24 cellular contexts compared by ENCODE assay signal in the genomic region with DNA sequence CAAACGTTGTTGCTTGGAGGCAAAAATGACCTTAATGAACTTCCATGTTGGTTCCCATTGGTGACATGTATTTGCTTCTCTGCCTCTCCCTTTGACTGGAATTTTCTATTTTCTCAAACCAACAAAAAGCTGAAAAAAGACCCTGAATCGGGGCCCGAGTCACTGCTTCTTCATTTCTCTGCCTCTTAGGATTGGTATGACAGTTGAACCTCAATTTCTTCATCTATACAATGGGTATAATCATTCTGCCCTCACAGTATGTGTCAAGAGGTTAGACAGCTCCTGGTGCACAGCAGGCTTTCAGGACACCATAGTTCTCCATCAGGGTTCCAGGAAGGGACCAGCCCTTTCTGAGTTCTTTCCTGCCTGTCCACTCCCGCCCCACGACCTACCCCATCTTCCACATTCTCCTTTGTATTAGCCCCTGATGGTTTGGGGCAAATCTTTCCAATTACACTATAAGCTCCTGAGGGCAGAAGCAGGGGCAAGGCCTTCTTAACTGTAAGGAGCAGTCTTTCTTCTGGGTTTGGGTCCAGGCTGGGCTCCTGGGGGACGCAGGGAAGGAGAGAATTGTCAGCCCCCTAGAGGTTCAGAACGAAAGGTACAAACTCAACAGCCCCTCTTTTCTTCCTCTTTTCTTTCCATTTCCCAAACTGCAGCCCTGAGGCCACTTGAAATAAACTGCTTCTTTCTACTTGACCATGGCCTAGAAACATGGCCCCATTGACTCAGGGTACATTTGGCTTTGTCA. TPM values are rescaled to one million over a fixed set of nuclear protein-coding genes. Genes with fewer than 3 reads are reported as not detected.
"Had no signal": no experiment of that assay in that cellular context is flagged by ENCODE, and none has a peak within 500 bp of the region (broad histone marks: within the 10 kb centered on the region; RNA-seq: fewer than 3 reads in every experiment).

No MANE protein-coding gene starts in this region.

- H3K27me3 ChIP-seq: dorsolateral prefrontal cortex, gastroesophageal sphincter, pancreas, right atrium auricular region, vagina had no signal

- H3K27ac ChIP-seq: dorsolateral prefrontal cortex, esophagus squamous epithelium, gastroesophageal sphincter, left lung, pancreas, psoas muscle, thoracic aorta, vagina had no signal

- H3K4me1 ChIP-seq: left lung, pancreas had no signal

- DNase-seq: activated B cell treated with CpG ODN at 0.5 μM for 24 hours; activated CD4-positive, alpha-beta T cell treated with anti-CD3 and anti-CD28 coated beads for 4 hours; activated CD4-positive, alpha-beta T cell treated with anti-CD3 and anti-CD28 coated beads, Interleukin-2, amount 50 U/mL, for 48 hours; activated CD8-positive, alpha-beta memory T cell treated with anti-CD3 and anti-CD28 coated beads, Interleukin-2, amount 50 U/mL, for 48 hours; activated naive CD4-positive, alpha-beta T cell; activated naive CD8-positive, alpha-beta T cell treated with anti-CD3 and anti-CD28 coated beads for 36 hours; activated T-cell treated with anti-CD3 and anti-CD28 coated beads, Interleukin-2, amount 50 U/mL, for 4 hours; dorsolateral prefrontal cortex; effector memory CD8-positive, alpha-beta T cell; esophagus squamous epithelium; heart right ventricle; kidney glomerular epithelial cell; left lung; natural killer cell; pancreas; psoas muscle; stimulated activated CD4-positive, alpha-beta T cell treated with anti-CD3 and anti-CD28 coated beads, Interleukin-4, amount 100 ng/mL, for 24 hours; stimulated activated naive CD4-positive, alpha-beta T cell treated with Interleukin-2 at 50 U/mL for 16 hours; T-helper 9 cell had no signal

- H3K36me3 ChIP-seq: esophagus squamous epithelium, gastroesophageal sphincter, heart right ventricle, left lung, pancreas, right atrium auricular region, thoracic aorta, vagina had no signal

- ATAC-seq: activated T-cell treated with anti-CD3 and anti-CD28 coated beads, Interleukin-2, amount 50 U/mL, for 4 hours; effector memory CD8-positive, alpha-beta T cell; gastroesophageal sphincter; left lung; natural killer cell; pancreas; psoas muscle had no signal

- H3K4me3 ChIP-seq: dorsolateral prefrontal cortex, esophagus squamous epithelium, gastroesophageal sphincter, heart right ventricle, left lung, lung, pancreas, psoas muscle, right atrium auricular region, thoracic aorta, vagina had no signal

- H3K9me3 ChIP-seq: esophagus squamous epithelium, gastroesophageal sphincter, heart right ventricle, left lung, pancreas, psoas muscle, right atrium auricular region, thoracic aorta, vagina had no signal

RNA-seq across cellular contexts. Expression of a gene that starts 6.3 kb away (rescaled TPM):
- total RNA-seq: activated B cell treated with CpG ODN at 0.5 μM for 24 hours; activated naive CD8-positive, alpha-beta T cell treated with anti-CD3 and anti-CD28 coated beads for 36 hours had no signal
